22 cellular contexts compared by ENCODE assay signal in genomic region chr2:105732955-105733607, GRCh38. TPM values are rescaled to one million over a fixed set of nuclear protein-coding genes. Genes with fewer than 3 reads are reported as not detected.
A peak's percentile ranks its signal among the peaks of the same experiment; 100 is the strongest.
DNase-seq lines count a peak whose midpoint lies in the region; ATAC-seq and TF ChIP-seq lines count a peak whose summit lies in the region.
"Had no signal": no experiment of that assay in that cellular context is flagged by ENCODE, and none has a peak within 500 bp of the region (broad histone marks: within the 10 kb centered on the region; RNA-seq: fewer than 3 reads in every experiment).

No MANE protein-coding gene starts in this region.

- H3K9me3 Mint-ChIP-seq in activated CD8-positive, alpha-beta T cell treated with anti-CD3 and anti-CD28 coated beads for 36 hours = no peaks in the 10 kb centered on the region
- peaks cover 4 to 15% (median 9%) of the 10 kb centered on the region in 7 donors for H3K9me3 Mint-ChIP-seq in naive B cell
- H3K9me3 Mint-ChIP-seq: nephron had no signal

- H3K36me3 Mint-ChIP-seq in activated CD8-positive, alpha-beta T cell treated with anti-CD3 and anti-CD28 coated beads for 36 hours (ENCODE audit: low read depth) = no peaks in the 10 kb centered on the region
- H3K36me3 Mint-ChIP-seq in naive B cell = peaks cover 6 to 17% of the 10 kb centered on the region in 2 donors

- POLR2A ChIA-PET in activated CD8-positive, alpha-beta T cell treated with anti-CD3 and anti-CD28 coated beads for 36 hours (lab: Charles Lee) = interaction anchor here (1.9 kb wide), 1 partner anchor 13 kb away, joined by 8 read pairs; no protein-coding TSS in a partner anchor

- H3K27ac Mint-ChIP-seq in activated CD8-positive, alpha-beta T cell treated with anti-CD3 and anti-CD28 coated beads for 36 hours = no peak overlapping the region
- H3K27ac Mint-ChIP-seq in naive B cell = peak overlapping the region in 2 of 6 donors; percentile 17 to 31
- H3K27ac Mint-ChIP-seq: GM23338, nephron had no signal

- no peak for TF ChIP-seq CTCF in activated CD8-positive, alpha-beta T cell treated with anti-CD3 and anti-CD28 coated beads for 36 hours (IDR thresholded peaks at IDR 0.05)
- no peak for TF ChIP-seq CTCF in vagina (IDR thresholded peaks at IDR 0.05)
- no peak for TF ChIP-seq CTCF in GM13976 (IDR thresholded peaks at IDR 0.05; ENCODE audit: borderline replicate concordance, control extremely low read depth, extremely low read depth, insufficient read depth, missing control alignments)

- H3K36me3 ChIP-seq in vagina = no peaks in the 10 kb centered on the region
- H3K36me3 ChIP-seq: BE2C had no signal

- H3K4me1 Mint-ChIP-seq in activated CD8-positive, alpha-beta T cell treated with anti-CD3 and anti-CD28 coated beads for 36 hours (ENCODE audit: low read depth) = peaks cover 31% of the 10 kb centered on the region
- H3K4me1 Mint-ChIP-seq in naive B cell = peaks cover 46 to 60% (median 58%) of the 10 kb centered on the region in 3 donors
- H3K4me1 Mint-ChIP-seq: GM23338 had no signal

- no peaks in the 10 kb centered on the region for H3K27me3 Mint-ChIP-seq in activated CD8-positive, alpha-beta T cell treated with anti-CD3 and anti-CD28 coated beads for 36 hours
- H3K27me3 Mint-ChIP-seq in naive B cell = no peaks in the 10 kb centered on the region

- H3K4me3 Mint-ChIP-seq in activated CD8-positive, alpha-beta T cell treated with anti-CD3 and anti-CD28 coated beads for 36 hours = no peak overlapping the region
- peak overlapping the region in 4 of 8 donors; percentile 30 to 54 (median 40) for H3K4me3 Mint-ChIP-seq in naive B cell
- H3K4me3 Mint-ChIP-seq: GM23338, nephron had no signal

- DNase-seq in NOMO-1 treated with DMSO at 0.1 percent for 48 hours (lab: John Stamatoyannopoulos, UW; ENCODE audit: unreplicated experiment) (peak; percentile 6), NOMO-1 (lab: John Stamatoyannopoulos, UW; ENCODE audit: unreplicated experiment in 2 of 2) (no peak), naive B cell (no peak), vagina (ENCODE audit: extremely low spot score in 2 of 2) (no peak), GM13976 (ENCODE audit: low spot score) (no peak)
- no peak for DNase-seq in activated CD8-positive, alpha-beta T cell treated with anti-CD3 and anti-CD28 coated beads for 36 hours
- DNase-seq: 8988T; activated gamma-delta T cell; anterior cingulate cortex; BE2C; effector CD8-positive, alpha-beta T cell; NCI-H2081 treated with DMSO at 0.1 percent for 48 hours; NCI-H526 treated with DMSO at 0.1 percent for 48 hours; PC-9; posterior cingulate gyrus; stimulated activated CD4-positive, alpha-beta T cell treated with anti-CD3 and anti-CD28 coated beads, Interleukin-4, amount 100 ng/mL, for 24 hours; T1000 had no signal

- intact Hi-C loops in activated CD8-positive, alpha-beta T cell treated with anti-CD3 and anti-CD28 coated beads for 36 hours (cut with micrococcal nuclease) = no loop called here
- intact Hi-C loops in vagina (cut with DNase I) = no loop called here

- no peak overlapping the region for H3K4me3 ChIP-seq in vagina
- H3K4me3 ChIP-seq: GM23338, PC-9 had no signal

- no peak for TF ChIP-seq POLR2A in vagina (IDR thresholded peaks at IDR 0.05)

- no peaks in the 10 kb centered on the region for H3K27me3 ChIP-seq in vagina
- H3K27me3 ChIP-seq: BE2C had no signal

- in situ Hi-C loops in GM13976 (cut with MboI; ENCODE audit: low sequenced_read_pairs, unreplicated experiment) = loop anchor here (25.0 kb wide), 1 partner anchor 354 kb away; no protein-coding TSS in a partner anchor

- no peak overlapping the region for H3K27ac ChIP-seq in vagina
- H3K27ac ChIP-seq: PC-9 had no signal

- H3K4me1 ChIP-seq in vagina = peaks cover 6% of the 10 kb centered on the region
- H3K4me1 ChIP-seq: BE2C had no signal

- H3K9me3 ChIP-seq in vagina = no peaks in the 10 kb centered on the region
- H3K9me3 ChIP-seq: BE2C had no signal

- ATAC-seq in HG03175 (IDR thresholded peaks at IDR 0.05; ENCODE audit: unreplicated experiment) = peak; percentile 51
- peak; percentile 27 for ATAC-seq in activated CD8-positive, alpha-beta T cell treated with anti-CD3 and anti-CD28 coated beads for 36 hours
- peak; percentile 76 to 84 for ATAC-seq in naive B cell (ENCODE audit: low read depth in 2 of 2)
- ATAC-seq in HG02885 (IDR thresholded peaks at IDR 0.05; ENCODE audit: poor library complexity, unreplicated experiment) = no peak
- ATAC-seq: GM23338, SK-N-SH treated with all-trans-retinoic acid at 6 μM for 48 hours had no signal

- CTCF ChIA-PET in activated CD8-positive, alpha-beta T cell treated with anti-CD3 and anti-CD28 coated beads for 36 hours (lab: Charles Lee) = no interaction called here

RNA-seq across cellular contexts. Expression of gene NCK2, which starts 11.6 kb away (rescaled TPM):
- total RNA-seq in activated CD8-positive, alpha-beta T cell treated with anti-CD3 and anti-CD28 coated beads for 36 hours = 10 to 100 TPM; 68.3 to 69.7 TPM
- 100 to 1,000 TPM in 1 of 6 donors, 10 to 100 TPM in 5; 70.7 to 108 (median 76.7) TPM for polyA plus RNA-seq in naive B cell (ENCODE audit: low read depth in 6 of 6)
- 45.9 TPM for total RNA-seq in vagina
